Comparison of ENCODE assay signal across 20 cellular contexts in genomic region chr17:9026741-9027140, GRCh38. TPM values are rescaled to one million over a fixed set of nuclear protein-coding genes. Genes with fewer than 3 reads are reported as not detected.
DNase-seq lines count a peak whose midpoint lies in the region; ATAC-seq and TF ChIP-seq lines count a peak whose summit lies in the region.
"Had no signal": no experiment of that assay in that cellular context is flagged by ENCODE, and none has a peak within 500 bp of the region (broad histone marks: within the 10 kb centered on the region; RNA-seq: fewer than 3 reads in every experiment).

No MANE protein-coding gene starts in this region.

- H3K4me3 Mint-ChIP-seq in endodermal cell = no peak overlapping the region
- peak overlapping the region; percentile 24 for H3K4me3 Mint-ChIP-seq in neural progenitor cell
- no peak overlapping the region for H3K4me3 Mint-ChIP-seq in CD8-positive, alpha-beta T cell
- H3K4me3 Mint-ChIP-seq: B cell; CD8-positive, alpha-beta memory T cell had no signal

- CTCF ChIA-PET in HEK293 (lab: Yijun Ruan, JAX) = interaction anchor here (0.5 to 1.5 kb wide), 5 partner anchors 10 to 524 kb away, joined by 3 to 5 read pairs (median 3); no protein-coding TSS in a partner anchor
- CTCF ChIA-PET in CD8-positive, alpha-beta T cell (lab: Charles Lee) = no interaction called here

- H3K36me3 Mint-ChIP-seq in endodermal cell (ENCODE audit: low read depth) (peaks cover 4% of the 10 kb centered on the region), neural progenitor cell (no peaks in the 10 kb centered on the region)
- H3K36me3 Mint-ChIP-seq in CD8-positive, alpha-beta T cell = peaks cover 2% of the 10 kb centered on the region
- H3K36me3 Mint-ChIP-seq: CD8-positive, alpha-beta memory T cell had no signal

- ATAC-seq in CD8-positive, alpha-beta T cell = no peak
- ATAC-seq: GM12878 had no signal

- H3K9me3 Mint-ChIP-seq in endodermal cell (no peaks in the 10 kb centered on the region), neural progenitor cell (peaks cover 5% of the 10 kb centered on the region)
- H3K9me3 Mint-ChIP-seq in CD8-positive, alpha-beta T cell = no peaks in the 10 kb centered on the region

- H3K4me1 Mint-ChIP-seq in endodermal cell (peaks cover 40% of the 10 kb centered on the region), neural progenitor cell (peaks cover 27% of the 10 kb centered on the region)
- peaks cover 14% of the 10 kb centered on the region for H3K4me1 Mint-ChIP-seq in CD8-positive, alpha-beta T cell (ENCODE audit: low read depth)

- DNase-seq in endodermal cell (peak; percentile 63), esophagus squamous epithelium (lab: John Stamatoyannopoulos, UW) (no peak), neural progenitor cell (ENCODE audit: low spot score) (no peak), kidney tubule cell (ENCODE audit: low spot score) (no peak), SJCRH30 (no peak)
- no peak for DNase-seq in CD8-positive, alpha-beta T cell
- no peak for DNase-seq in activated CD4-positive, alpha-beta T cell treated with anti-CD3 and anti-CD28 coated beads for 48 hours
- DNase-seq: CD8-positive, alpha-beta memory T cell; COR-L47; DMS 273 treated with DMSO at 0.1 percent for 48 hours; DMS53; DND-41; EL; GM23248 had no signal

- peaks cover 33% of the 10 kb centered on the region for H3K27me3 Mint-ChIP-seq in endodermal cell (ENCODE audit: insufficient read depth)
- H3K27me3 Mint-ChIP-seq in neural progenitor cell (ENCODE audit: insufficient read depth, low read depth) = peaks cover 54% of the 10 kb centered on the region
- peaks cover 65% of the 10 kb centered on the region for H3K27me3 Mint-ChIP-seq in CD8-positive, alpha-beta T cell (ENCODE audit: low read depth)

- H3K4me1 ChIP-seq in HEK293 (ENCODE audit: control insufficient read depth, insufficient read depth, low read length) (peaks cover 30% of the 10 kb centered on the region), endodermal cell (ENCODE audit: control insufficient read depth, insufficient read depth, low read length) (peaks cover 13% of the 10 kb centered on the region), esophagus squamous epithelium (peaks cover 12 to 71% (median 20%) of the 10 kb centered on the region in 3 donors), neural progenitor cell (peaks cover 53% of the 10 kb centered on the region), SJCRH30 (no peaks in the 10 kb centered on the region)
- H3K4me1 ChIP-seq in CD8-positive, alpha-beta T cell (ENCODE audit: insufficient read depth, low read length) = peaks cover 12% of the 10 kb centered on the region
- H3K4me1 ChIP-seq: HAP-1 had no signal

- H3K27me3 ChIP-seq in endodermal cell (ENCODE audit: control insufficient read depth, insufficient read depth, low read length, poor library complexity, severe bottlenecking) (peaks cover 39% of the 10 kb centered on the region), esophagus squamous epithelium (peaks cover 0 to 23% (median 0%) of the 10 kb centered on the region in 4 donors), neural progenitor cell (peaks cover 70% of the 10 kb centered on the region), SJCRH30 (no peaks in the 10 kb centered on the region)
- H3K27me3 ChIP-seq in CD8-positive, alpha-beta T cell (ENCODE audit: insufficient read depth, low read length) = peaks cover 28% of the 10 kb centered on the region

- H3F3A ChIP-seq in neural progenitor cell (ENCODE audit: low read depth) = peaks cover 31% of the 10 kb centered on the region

- no peaks in the 10 kb centered on the region for H3K9me3 ChIP-seq in HEK293 (ENCODE audit: control insufficient read depth, insufficient read depth, low read depth, low read length)
- H3K9me3 ChIP-seq in endodermal cell (ENCODE audit: control insufficient read depth, low read length) = no peaks in the 10 kb centered on the region
- H3K9me3 ChIP-seq in esophagus squamous epithelium = no peaks in the 10 kb centered on the region
- no peaks in the 10 kb centered on the region for H3K9me3 ChIP-seq in neural progenitor cell (ENCODE audit: low read depth)
- H3K9me3 ChIP-seq in CD8-positive, alpha-beta T cell (ENCODE audit: low read length) = no peaks in the 10 kb centered on the region
- no peaks in the 10 kb centered on the region for H3K9me3 ChIP-seq in SJCRH30 (replicated peaks)
- H3K9me3 ChIP-seq: HAP-1 had no signal

- no peak for TF ChIP-seq CTCF in HEK293 (tag by site-specific recombination; IDR thresholded peaks at IDR 0.05)
- TF ChIP-seq CTCF in endodermal cell (conservative IDR thresholded peaks at IDR 0.05) = no peak
- no peak for TF ChIP-seq CTCF in esophagus squamous epithelium (IDR thresholded peaks at IDR 0.05)
- no peak for TF ChIP-seq CTCF in neural progenitor cell (IDR thresholded peaks at IDR 0.05)
- no peak for TF ChIP-seq CTCF in CD8-positive, alpha-beta T cell (IDR thresholded peaks at IDR 0.05)

- H3K27ac ChIP-seq in HEK293 (ENCODE audit: extremely low read depth, low read depth, low read length) (no peak overlapping the region; the same call in 1 of the 2 replicates), endodermal cell (ENCODE audit: low read depth, low read length) (no peak overlapping the region), esophagus squamous epithelium (peak overlapping the region in 3 of 4 donors; percentile 57 to 93 (median 89)), neural progenitor cell (no peak overlapping the region), SJCRH30 (no peak overlapping the region)
- no peak overlapping the region for H3K27ac ChIP-seq in CD8-positive, alpha-beta T cell (ENCODE audit: low read depth, low read length)
- H3K27ac ChIP-seq: BLaER1 treated with 17β-estradiol and CSF1 and Interleukin-3, amounts not matched to agents 10 nM and 100 nM; GM23248 had no signal

- POLR2A ChIA-PET in HEK293 (lab: Yijun Ruan, JAX) = interaction anchor here (0.7 kb wide), 1 partner anchor 467 kb away, joined by 6 read pairs; no protein-coding TSS in a partner anchor
- POLR2A ChIA-PET in CD8-positive, alpha-beta T cell (lab: Charles Lee) = interaction anchor here (0.7 kb wide), 1 partner anchor 10 kb away, joined by 3 read pairs; no protein-coding TSS in a partner anchor

- peaks cover 24% of the 10 kb centered on the region for H4K20me1 ChIP-seq in neural progenitor cell (ENCODE audit: low read depth)

- H3K36me3 ChIP-seq in HEK293 (ENCODE audit: control insufficient read depth in 2 of 2, insufficient read depth in 1 of 2, low read length in 2 of 2) (peaks cover 0 to 15% of the 10 kb centered on the region in 2 experiments; a peak in 2 of 3 replicates), endodermal cell (ENCODE audit: control insufficient read depth, insufficient read depth, low read length) (peaks cover 11% of the 10 kb centered on the region), esophagus squamous epithelium (no peaks in the 10 kb centered on the region), neural progenitor cell (no peaks in the 10 kb centered on the region), SJCRH30 (no peaks in the 10 kb centered on the region)
- H3K36me3 ChIP-seq in CD8-positive, alpha-beta T cell (ENCODE audit: insufficient read depth, low read length) = no peaks in the 10 kb centered on the region
- H3K36me3 ChIP-seq: BLaER1 treated with 17β-estradiol and CSF1 and Interleukin-3, amounts not matched to agents 10 nM and 100 nM; HAP-1 had no signal

- WGBS in endodermal cell (ENCODE audit: insufficient coverage in 1 of 2, insufficient read length in 1 of 2), 2 experiments = 81 to 97% methylated on average over 6 to 8 of the region's 8 CpGs
- 59 to 81% methylated on average over 6 to 8 of the region's 8 CpGs for WGBS in esophagus squamous epithelium, 2 donors

- H3K4me2 ChIP-seq in neural progenitor cell = no peak overlapping the region
- H3K4me2 ChIP-seq: BLaER1 treated with 17β-estradiol and CSF1 and Interleukin-3, amounts not matched to agents 10 nM and 100 nM had no signal

- no peak overlapping the region for H2AFZ ChIP-seq in neural progenitor cell (replicated peaks)
- H2AFZ ChIP-seq: GM23248 had no signal

- intact Hi-C loops in esophagus squamous epithelium (cut with DNase I) = loop anchor here (10.0 kb wide), 1 partner anchor 218 kb away; no protein-coding TSS in a partner anchor
- intact Hi-C loops in CD8-positive, alpha-beta T cell (cut with DNase I, micrococcal nuclease) = no loop called here

- H3K4me3 ChIP-seq in HEK293 (ENCODE audit: low read depth, low read length) (no peak overlapping the region), endodermal cell (ENCODE audit: low read length) (no peak overlapping the region), esophagus squamous epithelium (no peak overlapping the region), neural progenitor cell (no peak overlapping the region), SJCRH30 (no peak overlapping the region)
- H3K4me3 ChIP-seq in CD8-positive, alpha-beta T cell (ENCODE audit: low read depth, low read length) = no peak overlapping the region
- H3K4me3 ChIP-seq: BLaER1 treated with 17β-estradiol and CSF1 and Interleukin-3, amounts not matched to agents 10 nM and 100 nM; GM12878; GM23248; HAP-1 had no signal

- H3K9ac ChIP-seq in endodermal cell (ENCODE audit: extremely low read depth, low read length, poor library complexity, severe bottlenecking) = no peak overlapping the region
- H3K9ac ChIP-seq in neural progenitor cell = no peak overlapping the region
- H3K9ac ChIP-seq: BLaER1 treated with 17β-estradiol and CSF1 and Interleukin-3, amounts not matched to agents 10 nM and 100 nM; GM23248 had no signal

- TF ChIP-seq POLR2A in esophagus squamous epithelium (IDR thresholded peaks at IDR 0.05) = no peak

- H3K27ac Mint-ChIP-seq in endodermal cell (no peak overlapping the region), neural progenitor cell (no peak overlapping the region)
- H3K27ac Mint-ChIP-seq in CD8-positive, alpha-beta T cell = no peak overlapping the region
- H3K27ac Mint-ChIP-seq: B cell had no signal

- no peaks in the 10 kb centered on the region for H3K79me2 ChIP-seq in neural progenitor cell (ENCODE audit: low read depth)

TF ChIP-seq in HEK293, 187 proteins besides CTCF, POLR2A, EP300 and RAD21 (continues in another document):
- TF ChIP-seq ZSCAN18 (tag by site-specific recombination; IDR thresholded peaks at IDR 0.05) (no peak), ZXDB (tag by site-specific recombination; IDR thresholded peaks at IDR 0.05) (no peak)

RNA-seq across cellular contexts. Expression of gene NTN1, which starts 5.4 kb away (rescaled TPM):
- total RNA-seq in endodermal cell (10 to 100 TPM; 17.0 to 40.4 TPM), esophagus squamous epithelium (10 to 100 TPM in 3 of 4 donors, 1 to 10 TPM in 1; 9.8 to 33.6 (median 17.6) TPM), neural progenitor cell (ENCODE audit: low replicate concordance) (0.45 and 2.4 TPM in 2 replicates)
- 14.7 TPM for polyA plus RNA-seq in endodermal cell (2013, experiment 1 of 2)
- 18.4 TPM for polyA plus RNA-seq in endodermal cell (2013, experiment 2 of 2)
- total RNA-seq in CD8-positive, alpha-beta T cell = under 1 TPM; 0.08 TPM
- 10.4 TPM in 2 replicates for total RNA-seq in SJCRH30 (2014; rRNA removed; shearing (Covaris generic))
- total RNA-seq: G401 had no signal
- polyA plus RNA-seq: CD8-positive, alpha-beta memory T cell had no signal

Comparison
In these comparisons a context has a peak if more than half of its experiments do, and no peak if none do; other contexts are left out.
1. H3K27ac ChIP-seq: peak in esophagus squamous epithelium (3 of 4); none in HEK293 (single experiment), endodermal cell (single experiment), neural progenitor cell (single experiment), CD8-positive, alpha-beta T cell (single experiment) and SJCRH30 (single experiment).